Comparison of ENCODE assay signal across 17 cellular contexts in the genomic region with DNA sequence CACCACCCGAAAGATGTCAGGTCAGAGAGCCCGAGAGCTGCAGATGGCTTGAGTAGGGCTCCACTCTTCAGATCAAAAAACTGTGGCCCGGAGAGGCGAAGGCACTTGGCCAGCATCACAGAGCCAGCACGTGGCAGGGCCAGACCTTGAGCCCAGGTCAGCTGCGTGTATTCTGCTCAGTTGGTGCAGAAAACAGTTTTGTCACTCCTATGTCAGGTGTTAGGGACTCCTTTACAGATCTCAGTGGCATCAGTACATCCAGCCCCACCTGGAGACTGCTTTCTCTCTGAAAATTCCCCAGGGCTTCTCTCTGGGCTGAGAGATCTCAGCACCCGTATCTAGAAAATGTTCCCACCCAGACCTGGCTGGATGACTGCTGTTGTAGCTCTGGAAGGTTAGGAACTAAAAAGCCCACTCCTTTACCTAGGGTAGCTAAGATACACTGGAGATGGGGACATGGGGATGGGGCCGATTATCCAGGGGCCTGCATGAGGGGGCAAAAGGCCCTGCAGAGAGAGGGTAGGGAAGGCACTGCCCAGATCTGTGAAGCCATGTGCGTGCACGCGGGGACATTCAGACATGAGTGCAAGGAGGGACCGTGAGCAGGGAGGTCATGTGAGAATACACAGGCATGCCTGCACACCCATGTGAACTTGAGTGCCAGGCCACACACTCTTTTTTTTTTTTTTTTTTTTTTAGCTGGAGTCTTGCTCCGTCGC. TPM values are rescaled to one million over a fixed set of nuclear protein-coding genes. Genes with fewer than 3 reads are reported as not detected.
A peak's percentile ranks its signal among the peaks of the same experiment; 100 is the strongest.
DNase-seq lines count a peak whose midpoint lies in the region; ATAC-seq, FAIRE-seq and TF ChIP-seq lines count a peak whose summit lies in the region.
"Had no signal": no experiment of that assay in that cellular context is flagged by ENCODE, and none has a peak within 500 bp of the region (broad histone marks: within the 10 kb centered on the region; RNA-seq: fewer than 3 reads in every experiment).

No MANE protein-coding gene starts in this region.

- H3K4me3 Mint-ChIP-seq in CD14-positive monocyte: no peak overlapping the region
- peak overlapping the region in 2 of 3 donors; percentile 23 to 42 for H3K4me3 Mint-ChIP-seq in T-cell

- POLR2A ChIA-PET in T-cell (lab: Charles Lee): interaction anchor here (0.6 to 0.7 kb wide), 2 partner anchors 96 to 305 kb away, joined by 3 to 4 read pairs; no protein-coding TSS in a partner anchor

- H3K27me3 ChIP-seq in right lobe of liver (no peaks in the 10 kb centered on the region), upper lobe of left lung (no peaks in the 10 kb centered on the region)

- DNase-seq in CD14-positive monocyte (ENCODE audit: low spot score): peak; percentile 10
- no peak for DNase-seq in T-cell
- peak; percentile 65 to 92 (median 87) for DNase-seq in right lobe of liver
- peak; percentile 29 for DNase-seq in posterior vena cava (ENCODE audit: low spot score)
- DNase-seq in upper lobe of left lung: no peak
- no peak for DNase-seq in iPS-NIHi11 (ENCODE audit: low spot score)
- no peak for DNase-seq in GM19239 (ENCODE audit: insufficient read length, low spot score)
- DNase-seq: DMS79 treated with DMSO at 0.1 percent for 48 hours, NCI-H1436 treated with DMSO at 0.1 percent for 48 hours, NCI-H2081, NCI-H524, SHP77 had no signal

- intact Hi-C loops in CD14-positive monocyte (cut with micrococcal nuclease): no loop called here
- intact Hi-C loops in right lobe of liver (cut with DNase I): no loop called here
- intact Hi-C loops in posterior vena cava (cut with DNase I): loop anchor here in 1 of 2 donors (5.0 kb wide), 1 partner anchor 42 kb away; a partner anchor contains a TSS

- H3K27me3 Mint-ChIP-seq in CD14-positive monocyte (ENCODE audit: low read depth in 3 of 3) (peaks cover 3 to 8% (median 4%) of the 10 kb centered on the region in 3 donors), T-cell (no peaks in the 10 kb centered on the region)

- CTCF ChIA-PET in T-cell (lab: Charles Lee): interaction anchor here in 1 of 2 donors (0.7 kb wide), 1 partner anchor 69 kb away, joined by 3 read pairs; no protein-coding TSS in a partner anchor

- no peaks in the 10 kb centered on the region for H3K36me3 Mint-ChIP-seq in CD14-positive monocyte
- H3K36me3 Mint-ChIP-seq in T-cell: no peaks in the 10 kb centered on the region

- FAIRE-seq in GM19239 (lab: Jason Lieb, UNC): no peak
- FAIRE-seq: D721Med, GM12892, H1, HTR-8/SVneo, RCC 7860 had no signal

- H3K4me1 ChIP-seq in right lobe of liver (peaks cover 0 to 22% (median 6%) of the 10 kb centered on the region in 4 donors), upper lobe of left lung (peaks cover 27 to 41% (median 34%) of the 10 kb centered on the region in 4 donors)

- H3K4me1 Mint-ChIP-seq in CD14-positive monocyte (peaks cover 14% of the 10 kb centered on the region), T-cell (peaks cover 14 to 18% (median 15%) of the 10 kb centered on the region in 3 donors)

- H3K9me3 Mint-ChIP-seq in CD14-positive monocyte: no peaks in the 10 kb centered on the region
- H3K9me3 Mint-ChIP-seq in T-cell: no peaks in the 10 kb centered on the region

- TF ChIP-seq POLR2A in right lobe of liver (IDR thresholded peaks at IDR 0.05) (peak; percentile 38), upper lobe of left lung (IDR thresholded peaks at IDR 0.05) (no peak)

- no peak for TF ChIP-seq EP300 in upper lobe of left lung (IDR thresholded peaks at IDR 0.05)

- no peak for TF ChIP-seq CTCF in CD14-positive monocyte (IDR thresholded peaks at IDR 0.05)
- no peak for TF ChIP-seq CTCF in right lobe of liver (IDR thresholded peaks at IDR 0.05)
- no peak for TF ChIP-seq CTCF in upper lobe of left lung (IDR thresholded peaks at IDR 0.05)

- 39% methylated on average over 11 of the region's 14 CpGs for WGBS in right lobe of liver (ENCODE audit: insufficient coverage, low coverage, low lambda C conversion rate, missing lambda C conversion rate)
- 90 to 95% methylated on average over 9 to 14 of the region's 14 CpGs for WGBS in upper lobe of left lung, 2 donors

- ATAC-seq in T-cell (replicated peaks in 1 of 4) (no peak), right lobe of liver (peak; percentile 5 to 30 (median 24)), upper lobe of left lung (ENCODE audit: low FRiP score in 2 of 2) (no peak)

- H3K4me3 ChIP-seq in right lobe of liver (no peak overlapping the region), upper lobe of left lung (no peak overlapping the region)

- H3K9me3 ChIP-seq in right lobe of liver (no peaks in the 10 kb centered on the region), upper lobe of left lung (no peaks in the 10 kb centered on the region)

- H3K27ac ChIP-seq in right lobe of liver (peak overlapping the region in 2 of 3 donors; percentile 80 to 87), upper lobe of left lung (peak overlapping the region in 1 of 4 donors; percentile 94)

- H3K27ac Mint-ChIP-seq in CD14-positive monocyte: no peak overlapping the region
- peak overlapping the region in 1 of 2 donors; percentile 39 for H3K27ac Mint-ChIP-seq in T-cell

- H3K36me3 ChIP-seq in right lobe of liver: peaks cover 0 to 6% (median 0%) of the 10 kb centered on the region in 4 donors
- H3K36me3 ChIP-seq in upper lobe of left lung: no peaks in the 10 kb centered on the region

RNA-seq across cellular contexts. Expression of a gene that starts 3.4 kb away (rescaled TPM):
- not detected for polyA plus RNA-seq in CD14-positive monocyte
- total RNA-seq in T-cell (1 to 10 TPM in 4 of 5 donors, not detected in 1; 1.1 to 5.4 (median 4.2) TPM), right lobe of liver (over 10,000 TPM in 2 of 6 experiments, 1,000 to 10,000 TPM in 4; 5,429 to 12,494 (median 8,679) TPM), posterior vena cava (under 1 TPM in 1 of 2 donors, not detected in 1; 0.79 TPM), upper lobe of left lung (10 to 100 TPM in 2 of 6 donors, 1 to 10 TPM in 4; 3.1 to 36.0 (median 5.9) TPM)
- total RNA-seq: H1 had no signal

RNA-seq across cellular contexts. Expression of a gene that starts 4.3 kb away (rescaled TPM):
- not detected for polyA plus RNA-seq in CD14-positive monocyte
- total RNA-seq in T-cell: 1 to 10 TPM in 3 of 5 donors, not detected in 2; 3.3 to 4.1 (median 3.7) TPM
- over 10,000 TPM in 3 of 6 experiments, 1,000 to 10,000 TPM in 3; 4,225 to 15,106 (median 9,815) TPM for total RNA-seq in right lobe of liver
- not detected for total RNA-seq in posterior vena cava
- 1 to 10 TPM in 2 of 6 donors, not detected in 4; 3.7 to 4.4 TPM for total RNA-seq in upper lobe of left lung
- total RNA-seq: H1 had no signal
- polyA plus RNA-seq: H1 had no signal

RNA-seq across cellular contexts. Expression of a gene that starts 10.9 kb away (rescaled TPM):
- not detected for polyA plus RNA-seq in CD14-positive monocyte
- total RNA-seq in T-cell (not detected), right lobe of liver (1,000 to 10,000 TPM in 2 of 6 experiments, 100 to 1,000 TPM in 2, 10 to 100 TPM in 2; 21.9 to 1,288 (median 117) TPM), posterior vena cava (1 to 10 TPM in 1 of 2 donors, not detected in 1; 2.0 TPM), upper lobe of left lung (not detected)
- total RNA-seq: H1 had no signal
- polyA plus RNA-seq: H1 had no signal

RNA-seq across cellular contexts. Expression of a gene that starts 42.3 kb away (rescaled TPM):
- not detected for polyA plus RNA-seq in CD14-positive monocyte
- total RNA-seq in T-cell (under 1 TPM in 2 of 5 donors, not detected in 3; 0.19 to 0.85 TPM), right lobe of liver (1,000 to 10,000 TPM in 1 of 6 experiments, 100 to 1,000 TPM in 4, 10 to 100 TPM in 1; 57.8 to 1,064 (median 724) TPM), posterior vena cava (not detected), upper lobe of left lung (under 1 TPM in 2 of 6 donors, not detected in 4; 0.20 to 0.57 TPM)

RNA-seq across cellular contexts. Expression of a gene that starts 46.2 kb away (rescaled TPM):
- 10 to 100 TPM; 35.2 to 35.5 TPM for polyA plus RNA-seq in CD14-positive monocyte
- total RNA-seq in T-cell (100 to 1,000 TPM in 2 of 5 donors, 10 to 100 TPM in 3; 57.8 to 113 (median 62.2) TPM), right lobe of liver (10 to 100 TPM; 17.9 to 86.6 (median 30.2) TPM), posterior vena cava (10 to 100 TPM; 38.8 to 44.6 TPM), upper lobe of left lung (10 to 100 TPM; 17.6 to 56.1 (median 34.4) TPM)

Comparison
In these comparisons a context has a peak if more than half of its experiments do, and no peak if none do; other contexts are left out.
1. DNase-seq: peak in CD14-positive monocyte (single experiment), right lobe of liver (3 of 3) and posterior vena cava (single experiment); none in T-cell (0 of 34), upper lobe of left lung (0 of 2), iPS-NIHi11 (single experiment) and GM19239 (single experiment).
2. H3K4me3 Mint-ChIP-seq: peak in T-cell (2 of 3); none in CD14-positive monocyte (0 of 2).
3. ATAC-seq: peak in right lobe of liver (4 of 4); none in T-cell (0 of 4) and upper lobe of left lung (0 of 2).
4. RNA of a gene that starts 3.4 kb away (total RNA-seq): 5,429 to 12,494 TPM in right lobe of liver; 3.1 to 36.0 TPM in upper lobe of left lung, 1.1 to 5.4 TPM in T-cell and 0.79 TPM in posterior vena cava; every median in the first group is over 100 times any median in the second.
5. RNA of a gene that starts 4.3 kb away (total RNA-seq): 4,225 to 15,106 TPM in right lobe of liver; 3.3 to 4.1 TPM in T-cell, not detected in posterior vena cava and 3.7 to 4.4 TPM in upper lobe of left lung; every median in the first group is over 100 times any median in the second.
6. RNA of a gene that starts 10.9 kb away (total RNA-seq): 21.9 to 1,288 TPM in right lobe of liver; 2.0 TPM in posterior vena cava, not detected in T-cell and not detected in upper lobe of left lung; every median in the first group is over 4 times any median in the second.